In genomic region chr10:15433850-15434537, GRCh38 we compare ENCODE assay signal across 1 cellular context.
TF ChIP-seq lines count a peak whose summit lies in the region.

No MANE protein-coding gene starts in this region.

TF ChIP-seq in H1, 55 proteins besides CTCF, POLR2A, EP300 and RAD21 (continued from another document):
- TF ChIP-seq CHD7 (IDR thresholded peaks at IDR 0.05; ENCODE audit: insufficient replicate concordance, low read length) (no peak), YY1 (IDR thresholded peaks at IDR 0.05; ENCODE audit: low read depth, low read length) (no peak), SIRT6 (IDR thresholded peaks at IDR 0.05; ENCODE audit: low read length) (no peak), SIN3A (conservative IDR thresholded peaks at IDR 0.05 in 1 of 2, IDR thresholded peaks at IDR 0.05 in 1 of 2; ENCODE audit: low read depth in 1 of 2, low read length in 2 of 2) (no peak), BACH1 (IDR thresholded peaks at IDR 0.05; ENCODE audit: low read length) (no peak), SP1 (IDR thresholded peaks at IDR 0.05; ENCODE audit: low read depth, low read length) (no peak), RXRA (IDR thresholded peaks at IDR 0.05; ENCODE audit: insufficient read depth, low read depth, low read length) (no peak), TAF1 (IDR thresholded peaks at IDR 0.05; ENCODE audit: low read depth, low read length) (no peak), POU5F1 (IDR thresholded peaks at IDR 0.05; ENCODE audit: low read depth, low read length) (no peak), POLR2AphosphoS5 (IDR thresholded peaks at IDR 0.05; ENCODE audit: low read depth, low read length) (no peak), CEBPB (IDR thresholded peaks at IDR 0.05; ENCODE audit: low read depth, low read length) (no peak), JUND (IDR thresholded peaks at IDR 0.05; ENCODE audit: low read length) (no peak), GTF2F1 (IDR thresholded peaks at IDR 0.05; ENCODE audit: borderline replicate concordance, low read depth, low read length) (no peak), SUZ12 (IDR thresholded peaks at IDR 0.05; ENCODE audit: low read length) (no peak)
